ENCODE assay signal across 11 cellular contexts in genomic region chr17:40548491-40548981, GRCh38. TPM values are rescaled to one million over a fixed set of nuclear protein-coding genes. Genes with fewer than 3 reads are reported as not detected.
DNase-seq lines count a peak whose midpoint lies in the region; ATAC-seq, FAIRE-seq and TF ChIP-seq lines count a peak whose summit lies in the region.
"Had no signal": no experiment of that assay in that cellular context is flagged by ENCODE, and none has a peak within 500 bp of the region (broad histone marks: within the 10 kb centered on the region; RNA-seq: fewer than 3 reads in every experiment).

No MANE protein-coding gene starts in this region.

- H3K9me3 Mint-ChIP-seq in CD4-positive, alpha-beta T cell = no peaks in the 10 kb centered on the region

- intact Hi-C loops in CD4-positive, alpha-beta T cell (cut with DNase I, micrococcal nuclease) = loop anchor here in 1 of 2 experiments (10.0 kb wide), 1 partner anchor 1116 kb away; no protein-coding TSS in a partner anchor
- intact Hi-C loops in psoas muscle (cut with DNase I) = no loop called here

- H3K27me3 ChIP-seq in CD4-positive, alpha-beta T cell (ENCODE audit: control insufficient read depth, insufficient read depth, low read length) = no peaks in the 10 kb centered on the region
- H3K27me3 ChIP-seq in Peyer's patch (no peaks in the 10 kb centered on the region), H1 (replicated peaks in 1 of 4; ENCODE audit: control insufficient read depth in 3 of 4, extremely low read depth in 1 of 4, insufficient read depth in 3 of 4, low read length in 3 of 4) (no peaks in the 10 kb centered on the region), psoas muscle (ENCODE audit: insufficient read depth in 3 of 3, low read length in 2 of 3) (no peaks in the 10 kb centered on the region)

- H3K27ac Mint-ChIP-seq in CD4-positive, alpha-beta T cell = peak overlapping the region; percentile 92

- H3K36me3 Mint-ChIP-seq in CD4-positive, alpha-beta T cell (ENCODE audit: low read depth) = peaks cover 32% of the 10 kb centered on the region

- 91% methylated on average over 9 of the region's 9 CpGs; no CpG with 5 or more reads in 1 of the 2 experiments for WGBS in H1 (ENCODE audit: extremely low coverage in 1 of 2, insufficient coverage in 1 of 2, insufficient read length in 1 of 2, insufficient replicate concordance in 2 of 2, low coverage in 1 of 2, low lambda C conversion rate in 2 of 2, missing lambda C conversion rate in 1 of 2), 2 experiments
- WGBS in psoas muscle, 3 donors = 82 to 89% (median 88%) methylated on average over 9 of the region's 9 CpGs

- H4K20me1 ChIP-seq in H1 (replicated peaks in 1 of 2; ENCODE audit: control insufficient read depth in 1 of 2, insufficient read depth in 2 of 2, low read length in 2 of 2) = no peaks in the 10 kb centered on the region

- H4K91ac ChIP-seq in H1 (replicated peaks; ENCODE audit: insufficient read length, low read length) = no peak overlapping the region

- no peaks in the 10 kb centered on the region for H3K27me3 Mint-ChIP-seq in CD4-positive, alpha-beta T cell

- no peaks in the 10 kb centered on the region for H3K9me3 ChIP-seq in CD4-positive, alpha-beta T cell (ENCODE audit: control insufficient read depth, low read length)
- no peaks in the 10 kb centered on the region for H3K9me3 ChIP-seq in Peyer's patch
- no peaks in the 10 kb centered on the region for H3K9me3 ChIP-seq in H1 (ENCODE audit: insufficient read depth in 2 of 2, low read depth in 1 of 2, low read length in 1 of 2)
- no peaks in the 10 kb centered on the region for H3K9me3 ChIP-seq in psoas muscle
- H3K9me3 ChIP-seq: thoracic aorta had no signal

- H2BK12ac ChIP-seq in H1 (ENCODE audit: low read depth, low read length) = 0 out of 2 replicates have a peak overlapping the region, but pooled peaks have one; percentile 4

- no peak overlapping the region for H3K23ac ChIP-seq in H1 (ENCODE audit: insufficient read length)

- H3K18ac ChIP-seq in H1 (ENCODE audit: extremely low read depth, low read length) = no peak overlapping the region

- H2BK5ac ChIP-seq in H1 (ENCODE audit: low read depth, low read length) = no peak overlapping the region

- no peak for TF ChIP-seq POLR2A in Peyer's patch (IDR thresholded peaks at IDR 0.05)
- TF ChIP-seq POLR2A in H1 (IDR thresholded peaks at IDR 0.05; ENCODE audit: control extremely low read depth in 1 of 2, low read depth in 2 of 2, low read length in 2 of 2) = no peak

- peak overlapping the region; percentile 1 for H3K4me3 Mint-ChIP-seq in CD4-positive, alpha-beta T cell

- H3K9ac ChIP-seq in H1 (replicated peaks in 1 of 4; ENCODE audit: extremely low read depth in 1 of 4, low read depth in 3 of 4, low read length in 3 of 4) = no peak overlapping the region

- POLR2A ChIA-PET in CD4-positive, alpha-beta T cell (lab: Charles Lee) = interaction anchor here (0.6 to 33.8 kb wide), 18 partner anchors 12 to 1130 kb away, joined by 3 to 1290 read pairs (median 4); partner anchors contain the start of genes CCR7, SMARCE1 and TOP2A
- POLR2A ChIA-PET in H1 (lab: Charles Lee; ENCODE audit: partially characterized antibody) = interaction anchor here (1.0 to 1.2 kb wide), 3 partner anchors 13 to 203 kb away, joined by 3 read pairs; no protein-coding TSS in a partner anchor

- peaks cover 3 to 33% (median 28%) of the 10 kb centered on the region in 4 donors for H3K4me1 ChIP-seq in Peyer's patch
- peaks cover 0 to 5% (median 2%) of the 10 kb centered on the region in 4 experiments; a peak in 4 of 7 replicates for H3K4me1 ChIP-seq in H1 (replicated peaks in 1 of 4; ENCODE audit: control insufficient read depth in 3 of 4, insufficient read depth in 4 of 4, low read length in 3 of 4)
- H3K4me1 ChIP-seq in psoas muscle = peaks cover 48% of the 10 kb centered on the region

- no peak for TF ChIP-seq RAD21 in H1 (IDR thresholded peaks at IDR 0.05 in 1 of 2, conservative IDR thresholded peaks at IDR 0.05 in 1 of 2; ENCODE audit: low read depth in 2 of 2, low read length in 2 of 2)

- H3K36me3 ChIP-seq in Peyer's patch = no peaks in the 10 kb centered on the region
- no peaks in the 10 kb centered on the region for H3K36me3 ChIP-seq in H1 (ENCODE audit: control insufficient read depth in 2 of 4, insufficient read depth in 4 of 4, low read length in 3 of 4)
- H3K36me3 ChIP-seq in psoas muscle (ENCODE audit: insufficient read depth in 1 of 2, low read depth in 1 of 2) = no peaks in the 10 kb centered on the region
- H3K36me3 ChIP-seq: thoracic aorta had no signal

- H2BK20ac ChIP-seq in H1 (ENCODE audit: low read length) = no peak overlapping the region

- H2AK5ac ChIP-seq in H1 (ENCODE audit: low read depth, low read length) = no peak overlapping the region

- peaks cover 84% of the 10 kb centered on the region for H3K4me1 Mint-ChIP-seq in CD4-positive, alpha-beta T cell (ENCODE audit: low read depth)

- H2AFZ ChIP-seq in H1 (ENCODE audit: low read length) = no peak overlapping the region

- H4K5ac ChIP-seq in H1 (ENCODE audit: insufficient read length, low read depth, low read length) = no peak overlapping the region

- no peaks in the 10 kb centered on the region; the same call in 1 of the 2 replicates for H3K23me2 ChIP-seq in H1 (ENCODE audit: low read depth, low read length)

- H3K79me2 ChIP-seq in H1 (ENCODE audit: control insufficient read depth in 1 of 2, insufficient read depth in 2 of 2, low read length in 2 of 2) = no peaks in the 10 kb centered on the region

- no peak overlapping the region for H2BK15ac ChIP-seq in H1 (ENCODE audit: low read length)

- FAIRE-seq in H1 (lab: Jason Lieb, UNC) = no peak

- no peak overlapping the region for H3K56ac ChIP-seq in H1 (replicated peaks; ENCODE audit: insufficient read length, low read depth, low read length)

- TF ChIP-seq CTCF in CD4-positive, alpha-beta T cell (IDR thresholded peaks at IDR 0.05) = no peak
- TF ChIP-seq CTCF in Peyer's patch (IDR thresholded peaks at IDR 0.05) (no peak), H1 (IDR thresholded peaks at IDR 0.05; ENCODE audit: control extremely low read depth in 1 of 3, insufficient read depth in 1 of 3, low read depth in 1 of 3, low read length in 3 of 3) (no peak), psoas muscle (IDR thresholded peaks at IDR 0.05) (no peak)

- no peak for TF ChIP-seq EP300 in H1 (IDR thresholded peaks at IDR 0.05; ENCODE audit: borderline replicate concordance in 1 of 2, low read depth in 2 of 2, low read length in 2 of 2)

- no peak overlapping the region for H4K8ac ChIP-seq in H1 (ENCODE audit: extremely low read depth, insufficient read depth, low read length)

- H3K4me3 ChIP-seq in Peyer's patch = no peak overlapping the region
- H3K4me3 ChIP-seq in H1 (ENCODE audit: extremely low read depth in 1 of 4, insufficient read depth in 2 of 4, low read depth in 3 of 4, low read length in 4 of 4) = no peak overlapping the region
- no peak overlapping the region for H3K4me3 ChIP-seq in psoas muscle
- H3K4me3 ChIP-seq: thoracic aorta had no signal

- CTCF ChIA-PET in CD4-positive, alpha-beta T cell (lab: Charles Lee) = interaction anchor here (1.0 to 3.8 kb wide), 9 partner anchors 12 to 186 kb away, joined by 3 to 22 read pairs (median 5); no protein-coding TSS in a partner anchor
- CTCF ChIA-PET in H1 (lab: Charles Lee; ENCODE audit: partially characterized antibody) = interaction anchor here (0.9 to 9.1 kb wide), 13 partner anchors 9 to 249 kb away, joined by 3 to 80 read pairs (median 5); no protein-coding TSS in a partner anchor

- H3K79me1 ChIP-seq in H1 (ENCODE audit: low read depth, low read length) = no peaks in the 10 kb centered on the region

- no peak for ATAC-seq in CD4-positive, alpha-beta T cell (ENCODE audit: poor library complexity)
- ATAC-seq in psoas muscle (no peak), GM21717 (IDR thresholded peaks at IDR 0.05; ENCODE audit: unreplicated experiment) (no peak), HG03460 (IDR thresholded peaks at IDR 0.05; ENCODE audit: unreplicated experiment) (no peak)

- no peak overlapping the region for H3K4me2 ChIP-seq in H1 (ENCODE audit: insufficient read depth in 1 of 2, low read depth in 2 of 2, low read length in 2 of 2)

- H2BK120ac ChIP-seq in H1 (replicated peaks; ENCODE audit: low read depth, low read length) = no peak overlapping the region

- H3K4ac ChIP-seq in H1 (replicated peaks; ENCODE audit: insufficient read length, low read depth, low read length) = no peak overlapping the region

- DNase-seq in CD4-positive, alpha-beta T cell = peak in 1 of 10 experiments; percentile 36
- DNase-seq in Peyer's patch (peak in 1 of 3 donors; percentile 13), H1 (ENCODE audit: low read depth in 1 of 2, low spot score in 2 of 2) (no peak), psoas muscle (no peak), hypothalamus (lab: John Stamatoyannopoulos, UW) (no peak), inferior parietal cortex (ENCODE audit: extremely low spot score) (no peak)

- peak overlapping the region; percentile 42 for H3K27ac ChIP-seq in CD4-positive, alpha-beta T cell (ENCODE audit: low read depth, low read length)
- H3K27ac ChIP-seq in Peyer's patch (peak overlapping the region; percentile 63 to 86 (median 75)), H1 (ENCODE audit: low read depth, low read length) (no peak overlapping the region), psoas muscle (peak overlapping the region; percentile 69)

- no peak overlapping the region for H3K14ac ChIP-seq in H1 (ENCODE audit: insufficient read length)

RNA-seq across cellular contexts. Expression of gene CCR7, which starts 16.7 kb away (rescaled TPM):
- total RNA-seq in CD4-positive, alpha-beta T cell = 100 to 1,000 TPM; 170 to 180 TPM
- 10 to 100 TPM in 1 of 4 donors, 1 to 10 TPM in 1, not detected in 2; 3.1 to 22.3 TPM for total RNA-seq in Peyer's patch
- 0.17 TPM in 1 of 2 replicates, not detected in the other for total RNA-seq in H1 (2021; fragmentation: NEBNext Ultra II Directional; extraction: Animal tissue kit (Norgen Biotek cat#: 25700))
- 0.12 and 0.28 TPM in 2 replicates for polyA plus RNA-seq in H1 (2011; rRNA removed)
- 0.16 TPM for polyA plus RNA-seq in H1 (2011; cell fraction: cytosol; rRNA removed)
- 0.27 TPM for polyA plus RNA-seq in H1 (2011; cell fraction: nucleus; rRNA removed)
- polyA plus RNA-seq in H1 (2012, experiment 1 of 2) = 0.11 to 0.33 TPM in 2 of 4 replicates, not detected in the others
- polyA plus RNA-seq in H1 (2012, experiment 2 of 2) = 0.14 TPM
- 0.30 TPM for polyA plus RNA-seq in H1 (2013, experiment 1 of 2)
- polyA plus RNA-seq in H1 (2013, experiment 2 of 2) = 0.24 TPM
- polyA minus RNA-seq in H1 (2011; rRNA and poly(A)+ RNA removed) = not detected in 2 replicates
- not detected for polyA minus RNA-seq in H1 (2011; cell fraction: cytosol; rRNA and poly(A)+ RNA removed)
- polyA minus RNA-seq in H1 (2011; cell fraction: nucleus; rRNA and poly(A)+ RNA removed) = not detected
- under 1 TPM; 0.20 to 0.24 (median 0.21) TPM for total RNA-seq in psoas muscle
- polyA plus RNA-seq in psoas muscle = under 1 TPM in 2 of 3 donors, not detected in 1; 0.08 to 0.09 TPM
- total RNA-seq: fibroblast of villous mesenchyme, renal cortical epithelial cell, thoracic aorta had no signal

RNA-seq across cellular contexts. Expression of gene TNS4, which starts 47.1 kb away (rescaled TPM):
- total RNA-seq in CD4-positive, alpha-beta T cell = 1 to 10 TPM; 3.0 to 4.2 TPM
- total RNA-seq in Peyer's patch (1 to 10 TPM in 3 of 4 donors, under 1 TPM in 1; 0.54 to 2.5 (median 1.7) TPM), psoas muscle (under 1 TPM in 1 of 4 donors, not detected in 3; 0.06 TPM)
- total RNA-seq in H1 (2021; fragmentation: NEBNext Ultra II Directional; extraction: Animal tissue kit (Norgen Biotek cat#: 25700)) = 0.20 and 0.80 TPM in 2 replicates
- polyA plus RNA-seq in H1 (2011; rRNA removed) (0.21 and 0.39 TPM in 2 replicates), psoas muscle (under 1 TPM in 1 of 3 donors, not detected in 2; 0.04 TPM)
- polyA plus RNA-seq in H1 (2011; cell fraction: cytosol; rRNA removed) = 0.49 TPM
- polyA plus RNA-seq in H1 (2011; cell fraction: nucleus; rRNA removed) = 0.54 TPM
- 0.21 to 0.76 TPM (median 0.30 TPM) in 4 replicates for polyA plus RNA-seq in H1 (2012, experiment 1 of 2)
- polyA plus RNA-seq in H1 (2012, experiment 2 of 2) = 0.10 TPM
- polyA plus RNA-seq in H1 (2013, experiment 1 of 2) = 0.39 TPM
- polyA plus RNA-seq in H1 (2013, experiment 2 of 2) = 0.63 TPM
- 0.60 and 0.66 TPM in 2 replicates for polyA minus RNA-seq in H1 (2011; rRNA and poly(A)+ RNA removed)
- polyA minus RNA-seq in H1 (2011; cell fraction: cytosol; rRNA and poly(A)+ RNA removed) = not detected
- 0.90 TPM for polyA minus RNA-seq in H1 (2011; cell fraction: nucleus; rRNA and poly(A)+ RNA removed)
- total RNA-seq: fibroblast of villous mesenchyme had no signal

Comparison
In these comparisons a context has a peak if more than half of its experiments do, and no peak if none do; other contexts are left out.
1. RNA of gene CCR7, which starts 16.7 kb away (total RNA-seq): 170 to 180 TPM in CD4-positive, alpha-beta T cell; 3.1 to 22.3 TPM in Peyer's patch, 0.20 to 0.24 TPM in psoas muscle and 0.17 TPM in H1; every median in the first group is over 4 times any median in the second.